Comparison of ENCODE assay signal across 20 cellular contexts in genomic region chr18:79699653-79700052, GRCh38. TPM values are rescaled to one million over a fixed set of nuclear protein-coding genes. Genes with fewer than 3 reads are reported as not detected.
DNase-seq lines count a peak whose midpoint lies in the region; ATAC-seq and TF ChIP-seq lines count a peak whose summit lies in the region.
"Had no signal": no experiment of that assay in that cellular context is flagged by ENCODE, and none has a peak within 500 bp of the region (broad histone marks: within the 10 kb centered on the region; RNA-seq: fewer than 3 reads in every experiment).

No MANE protein-coding gene starts in this region.

- WGBS in sigmoid colon, 2 donors: 17 to 78% methylated on average over 8 of the region's 8 CpGs

- H3K4me3 ChIP-seq in mucosa of descending colon (no peak overlapping the region), sigmoid colon (no peak overlapping the region)
- H3K4me3 ChIP-seq: GM23248, HAP-1 had no signal

- no peaks in the 10 kb centered on the region for H3K27me3 Mint-ChIP-seq in natural killer cell (ENCODE audit: low read depth in 2 of 2)
- no peaks in the 10 kb centered on the region for H3K27me3 Mint-ChIP-seq in natural killer cell treated with Interleukin-12 subunit alpha and Interleukin-12 subunit beta and Interleukin-15 and Interleukin-18, amount 100 ng/mL, for 72 hours
- H3K27me3 Mint-ChIP-seq in activated CD4-positive, alpha-beta memory T cell treated with anti-CD3 and anti-CD28 coated beads, Interleukin-2, amount 10 ng/mL, durations not matched to agents 7 days and 5 days: no peaks in the 10 kb centered on the region

- H3K9me3 ChIP-seq in mucosa of descending colon: no peaks in the 10 kb centered on the region
- no peaks in the 10 kb centered on the region for H3K9me3 ChIP-seq in sigmoid colon
- H3K9me3 ChIP-seq: HAP-1 had no signal

- ATAC-seq in natural killer cell (peak in 2 of 3 donors; percentile 16 to 36), mucosa of descending colon (peak; percentile 94)
- ATAC-seq in natural killer cell treated with Interleukin-12 subunit alpha and Interleukin-12 subunit beta and Interleukin-15 and Interleukin-18, amount 100 ng/mL, for 72 hours: no peak

- no peak overlapping the region for H3K4me3 Mint-ChIP-seq in natural killer cell
- no peak overlapping the region for H3K4me3 Mint-ChIP-seq in natural killer cell treated with Interleukin-12 subunit alpha and Interleukin-12 subunit beta and Interleukin-15 and Interleukin-18, amount 100 ng/mL, for 72 hours
- H3K4me3 Mint-ChIP-seq in activated CD4-positive, alpha-beta memory T cell treated with anti-CD3 and anti-CD28 coated beads, Interleukin-2, amount 10 ng/mL, durations not matched to agents 7 days and 5 days: no peak overlapping the region
- H3K4me3 Mint-ChIP-seq: CD14-positive monocyte had no signal

- H3K4me1 Mint-ChIP-seq in natural killer cell: peaks cover 0 to 16% of the 10 kb centered on the region in 2 donors
- H3K4me1 Mint-ChIP-seq in natural killer cell treated with Interleukin-12 subunit alpha and Interleukin-12 subunit beta and Interleukin-15 and Interleukin-18, amount 100 ng/mL, for 72 hours (ENCODE audit: low read depth in 2 of 2): peaks cover 6 to 10% of the 10 kb centered on the region in 2 donors
- no peaks in the 10 kb centered on the region for H3K4me1 Mint-ChIP-seq in activated CD4-positive, alpha-beta memory T cell treated with anti-CD3 and anti-CD28 coated beads, Interleukin-2, amount 10 ng/mL, durations not matched to agents 7 days and 5 days
- H3K4me1 Mint-ChIP-seq: CD14-positive monocyte had no signal

- no peak for TF ChIP-seq EP300 in sigmoid colon (IDR thresholded peaks at IDR 0.05)

- H3K27ac Mint-ChIP-seq in natural killer cell: peak overlapping the region in 1 of 2 donors; percentile 50
- H3K27ac Mint-ChIP-seq in natural killer cell treated with Interleukin-12 subunit alpha and Interleukin-12 subunit beta and Interleukin-15 and Interleukin-18, amount 100 ng/mL, for 72 hours: no peak overlapping the region
- H3K27ac Mint-ChIP-seq in activated CD4-positive, alpha-beta memory T cell treated with anti-CD3 and anti-CD28 coated beads, Interleukin-2, amount 10 ng/mL, durations not matched to agents 7 days and 5 days: no peak overlapping the region

- DNase-seq in natural killer cell (no peak), mucosa of descending colon (peak in 2 of 3 donors; percentile 63 to 70), sigmoid colon (peak; percentile 39), cerebellar nuclear complex (lab: John Stamatoyannopoulos, UW) (no peak), NCI-H345 (lab: John Stamatoyannopoulos, UW) (no peak)
- DNase-seq in natural killer cell treated with Interleukin-12 subunit alpha and Interleukin-12 subunit beta and Interleukin-15 and Interleukin-18, amount 100 ng/mL, for 72 hours (ENCODE audit: low spot score): no peak
- DNase-seq in activated CD4-positive, alpha-beta memory T cell treated with anti-CD3 and anti-CD28 coated beads, Interleukin-2, amount 10 ng/mL, durations not matched to agents 7 days and 5 days: no peak
- DNase-seq in stimulated activated CD4-positive, alpha-beta T cell treated with anti-CD3 and anti-CD28 coated beads, Interleukin-4, amount 100 ng/mL, for 24 hours: no peak
- DNase-seq: 8988T, GF-D8, NCI-H1048, NCI-H1436, NCI-H1930, NCI-H226, NCI-H524 treated with DMSO at 0.1 percent for 48 hours had no signal

- TF ChIP-seq CTCF in natural killer cell (IDR thresholded peaks at IDR 0.05): no peak
- no peak for TF ChIP-seq CTCF in mucosa of descending colon (IDR thresholded peaks at IDR 0.05)
- TF ChIP-seq CTCF in sigmoid colon (IDR thresholded peaks at IDR 0.05): no peak

- TF ChIP-seq POLR2A in sigmoid colon (IDR thresholded peaks at IDR 0.05): no peak

- no peaks in the 10 kb centered on the region for H3K9me3 Mint-ChIP-seq in natural killer cell
- H3K9me3 Mint-ChIP-seq in natural killer cell treated with Interleukin-12 subunit alpha and Interleukin-12 subunit beta and Interleukin-15 and Interleukin-18, amount 100 ng/mL, for 72 hours: no peaks in the 10 kb centered on the region
- no peaks in the 10 kb centered on the region for H3K9me3 Mint-ChIP-seq in activated CD4-positive, alpha-beta memory T cell treated with anti-CD3 and anti-CD28 coated beads, Interleukin-2, amount 10 ng/mL, durations not matched to agents 7 days and 5 days

- H3K27ac ChIP-seq in sigmoid colon: no peak overlapping the region
- H3K27ac ChIP-seq: GM23248, HL-60, RWPE1 had no signal

- no peaks in the 10 kb centered on the region for H3K27me3 ChIP-seq in sigmoid colon

- intact Hi-C loops in natural killer cell (cut with micrococcal nuclease) (no loop called here), mucosa of descending colon (cut with DNase I, micrococcal nuclease) (no loop called here), sigmoid colon (cut with DNase I) (no loop called here)

- CTCF ChIA-PET in activated CD4-positive, alpha-beta memory T cell treated with anti-CD3 and anti-CD28 coated beads, Interleukin-2, amount 10 ng/mL, durations not matched to agents 7 days and 5 days (lab: Charles Lee): no interaction called here

- peaks cover 17% of the 10 kb centered on the region for H3K4me1 ChIP-seq in mucosa of descending colon (ENCODE audit: low read depth)
- H3K4me1 ChIP-seq in sigmoid colon: no peaks in the 10 kb centered on the region
- H3K4me1 ChIP-seq: HAP-1 had no signal

- H3K36me3 ChIP-seq in mucosa of descending colon (ENCODE audit: low read depth): peaks cover 14% of the 10 kb centered on the region
- H3K36me3 ChIP-seq in sigmoid colon: peaks cover 12 to 72% (median 52%) of the 10 kb centered on the region in 4 donors

- H3K36me3 Mint-ChIP-seq in natural killer cell: no peaks in the 10 kb centered on the region
- H3K36me3 Mint-ChIP-seq in natural killer cell treated with Interleukin-12 subunit alpha and Interleukin-12 subunit beta and Interleukin-15 and Interleukin-18, amount 100 ng/mL, for 72 hours: peaks cover 13% of the 10 kb centered on the region
- H3K36me3 Mint-ChIP-seq in activated CD4-positive, alpha-beta memory T cell treated with anti-CD3 and anti-CD28 coated beads, Interleukin-2, amount 10 ng/mL, durations not matched to agents 7 days and 5 days (ENCODE audit: low read depth): peaks cover 73% of the 10 kb centered on the region

- POLR2A ChIA-PET in activated CD4-positive, alpha-beta memory T cell treated with anti-CD3 and anti-CD28 coated beads, Interleukin-2, amount 10 ng/mL, durations not matched to agents 7 days and 5 days (lab: Charles Lee): no interaction called here

RNA-seq across cellular contexts. Expression of gene CTDP1, which starts 20.1 kb away (rescaled TPM):
- 10 to 100 TPM; 66.9 to 89.4 (median 77.1) TPM for total RNA-seq in natural killer cell
- total RNA-seq in natural killer cell treated with Interleukin-12 subunit alpha and Interleukin-12 subunit beta and Interleukin-15 and Interleukin-18, amount 100 ng/mL, for 72 hours: 10 to 100 TPM; 36.6 to 45.3 TPM
- total RNA-seq in mucosa of descending colon: 10 to 100 TPM; 28.6 to 37.4 (median 30.1) TPM
- 10 to 100 TPM; 11.1 to 14.7 (median 12.6) TPM for total RNA-seq in sigmoid colon
- polyA plus RNA-seq in sigmoid colon: 10 to 100 TPM; 15.6 to 25.9 (median 22.3) TPM
- 10 to 100 TPM; 34.8 to 38.0 TPM for total RNA-seq in activated CD4-positive, alpha-beta memory T cell treated with anti-CD3 and anti-CD28 coated beads, Interleukin-2, amount 10 ng/mL, durations not matched to agents 7 days and 5 days

Comparison
In these comparisons a context has a peak if more than half of its experiments do, and no peak if none do; other contexts are left out.
1. ATAC-seq: peak in natural killer cell (2 of 3) and mucosa of descending colon (single experiment); none in natural killer cell treated with Interleukin-12 subunit alpha and Interleukin-12 subunit beta and Interleukin-15 and Interleukin-18, amount 100 ng/mL, for 72 hours (0 of 2).
2. DNase-seq: peak in mucosa of descending colon (2 of 3) and sigmoid colon (single experiment); none in natural killer cell (single experiment), natural killer cell treated with Interleukin-12 subunit alpha and Interleukin-12 subunit beta and Interleukin-15 and Interleukin-18, amount 100 ng/mL, for 72 hours (single experiment), activated CD4-positive, alpha-beta memory T cell treated with anti-CD3 and anti-CD28 coated beads, Interleukin-2, amount 10 ng/mL, durations not matched to agents 7 days and 5 days (single experiment), cerebellar nuclear complex (0 of 2), NCI-H345 (single experiment) and stimulated activated CD4-positive, alpha-beta T cell treated with anti-CD3 and anti-CD28 coated beads, Interleukin-4, amount 100 ng/mL, for 24 hours (single experiment).